Comparison of ENCODE assay signal across 24 cellular contexts in genomic region chr11:57571631-57572030, GRCh38. TPM values are rescaled to one million over a fixed set of nuclear protein-coding genes. Genes with fewer than 3 reads are reported as not detected.
DNase-seq lines count a peak whose midpoint lies in the region; ATAC-seq and TF ChIP-seq lines count a peak whose summit lies in the region.
"Had no signal": no experiment of that assay in that cellular context is flagged by ENCODE, and none has a peak within 500 bp of the region (broad histone marks: within the 10 kb centered on the region; RNA-seq: fewer than 3 reads in every experiment).

No MANE protein-coding gene starts in this region.

- DNase-seq in stimulated activated naive CD8-positive, alpha-beta T cell treated with anti-CD3 and anti-CD28 coated beads, Interleukin-15, amount 100 ng/mL, for 72 hours = no peak
- no peak for DNase-seq in stimulated activated naive CD8-positive, alpha-beta T cell treated with anti-CD3 and anti-CD28 coated beads, Interleukin-15, Interleukin-2, amounts not matched to agents 100 U/mL and 50 U/mL, for 24 hours
- DNase-seq in SKM-1 treated with dmso at 0.1 percent for 144 hours (lab: John Stamatoyannopoulos, UW; ENCODE audit: unreplicated experiment) = peak; percentile 71
- no peak for DNase-seq in stimulated activated naive B cell treated with anti-CD40 and anti-IgM and Interleukin-4, amounts not matched to agents 10 μg/mL and 1 μg/mL and 100 μg/mL, for 72 hours
- no peak for DNase-seq in Ammon's horn (ENCODE audit: low spot score)
- DNase-seq in hepatocyte (ENCODE audit: low spot score) = no peak
- DNase-seq: ACHN; activated CD4-positive, alpha-beta T cell treated with anti-CD3 and anti-CD28 coated beads for 1 hour; activated CD8-positive, alpha-beta memory T cell treated with anti-CD3 and anti-CD28 coated beads, Interleukin-2, amount 50 U/mL, for 48 hours; brain microvascular endothelial cell; COR-L47; dermis blood vessel endothelial cell; EL; erythroblast; NCI-H1105 treated with DMSO at 0.1 percent for 48 hours; NCI-H2171; NCI-H774; ovary; stimulated activated CD4-positive, alpha-beta T cell treated with anti-CD3 and anti-CD28 coated beads, Interleukin-2, amount 100 ng/mL, for 24 hours had no signal

- H3K4me3 Mint-ChIP-seq in stimulated activated naive CD8-positive, alpha-beta T cell treated with anti-CD3 and anti-CD28 coated beads, Interleukin-15, amount 100 ng/mL, for 72 hours = no peak overlapping the region
- H3K4me3 Mint-ChIP-seq in stimulated activated naive B cell treated with anti-CD40 and anti-IgM and Interleukin-4, amounts not matched to agents 10 μg/mL and 1 μg/mL and 100 μg/mL, for 72 hours = no peak overlapping the region
- H3K4me3 Mint-ChIP-seq: activated naive CD8-positive, alpha-beta T cell; T-helper 1 cell treated with Interleukin-12 subunit alpha and Interleukin-12 subunit beta and Interleukin-4 antibody, amounts not matched to agents 30 μg/mL and 1 μg/mL, for 36 hours had no signal

- H3K9me2 ChIP-seq in hepatocyte (replicated peaks; ENCODE audit: insufficient read depth) = no peaks in the 10 kb centered on the region

- H3K27me3 ChIP-seq in hepatocyte = no peaks in the 10 kb centered on the region
- H3K27me3 ChIP-seq: brain microvascular endothelial cell, ovary, suprapubic skin had no signal

- no peak overlapping the region for H3K4me2 ChIP-seq in hepatocyte

- H3K79me2 ChIP-seq in hepatocyte = peaks cover 5% of the 10 kb centered on the region

- peaks cover 0 to 4% of the 10 kb centered on the region in 2 donors for H3K36me3 Mint-ChIP-seq in stimulated activated naive B cell treated with anti-CD40 and anti-IgM and Interleukin-4, amounts not matched to agents 10 μg/mL and 1 μg/mL and 100 μg/mL, for 72 hours

- H3K27me3 Mint-ChIP-seq in stimulated activated naive CD8-positive, alpha-beta T cell treated with anti-CD3 and anti-CD28 coated beads, Interleukin-15, amount 100 ng/mL, for 72 hours = peaks cover 7% of the 10 kb centered on the region
- H3K27me3 Mint-ChIP-seq in stimulated activated naive B cell treated with anti-CD40 and anti-IgM and Interleukin-4, amounts not matched to agents 10 μg/mL and 1 μg/mL and 100 μg/mL, for 72 hours = peaks cover 0 to 10% of the 10 kb centered on the region in 2 donors

- WGBS in hepatocyte (ENCODE audit: low lambda C conversion rate, missing lambda C conversion rate) = 81% methylated on average over 2 of the region's 2 CpGs

- H2AFZ ChIP-seq in hepatocyte = no peak overlapping the region

- no peak for ATAC-seq in stimulated activated naive CD8-positive, alpha-beta T cell treated with anti-CD3 and anti-CD28 coated beads, Interleukin-15, amount 100 ng/mL, for 72 hours
- no peak for ATAC-seq in stimulated activated naive CD8-positive, alpha-beta T cell treated with anti-CD3 and anti-CD28 coated beads, Interleukin-15, Interleukin-2, amounts not matched to agents 100 U/mL and 50 U/mL, for 24 hours
- ATAC-seq in stimulated activated naive B cell treated with anti-CD40 and anti-IgM and Interleukin-4, amounts not matched to agents 10 μg/mL and 1 μg/mL and 100 μg/mL, for 72 hours (replicated peaks) = no peak

- no peaks in the 10 kb centered on the region for H3K36me3 ChIP-seq in hepatocyte (replicated peaks; ENCODE audit: insufficient read depth, low read depth)
- H3K36me3 ChIP-seq: brain microvascular endothelial cell, ovary, suprapubic skin had no signal

- H3K9me3 ChIP-seq in hepatocyte (ENCODE audit: low read depth) = no peaks in the 10 kb centered on the region
- H3K9me3 ChIP-seq: ovary, suprapubic skin had no signal

- no peaks in the 10 kb centered on the region for H4K20me1 ChIP-seq in hepatocyte (ENCODE audit: insufficient read depth, poor library complexity, severe bottlenecking)

- no peak for TF ChIP-seq CTCF in hepatocyte (IDR thresholded peaks at IDR 0.05; ENCODE audit: poor library complexity)

- no peak overlapping the region for H3K4me3 ChIP-seq in hepatocyte
- H3K4me3 ChIP-seq: ovary, suprapubic skin had no signal

- H3K27ac ChIP-seq in hepatocyte = no peak overlapping the region
- H3K27ac ChIP-seq: brain microvascular endothelial cell, ovary, suprapubic skin had no signal

- peaks cover 22% of the 10 kb centered on the region for H3K4me1 Mint-ChIP-seq in stimulated activated naive CD8-positive, alpha-beta T cell treated with anti-CD3 and anti-CD28 coated beads, Interleukin-15, amount 100 ng/mL, for 72 hours
- peaks cover 7 to 12% of the 10 kb centered on the region in 2 donors for H3K4me1 Mint-ChIP-seq in stimulated activated naive B cell treated with anti-CD40 and anti-IgM and Interleukin-4, amounts not matched to agents 10 μg/mL and 1 μg/mL and 100 μg/mL, for 72 hours

- no peaks in the 10 kb centered on the region for H3K9me3 Mint-ChIP-seq in stimulated activated naive CD8-positive, alpha-beta T cell treated with anti-CD3 and anti-CD28 coated beads, Interleukin-15, amount 100 ng/mL, for 72 hours
- no peaks in the 10 kb centered on the region for H3K9me3 Mint-ChIP-seq in stimulated activated naive B cell treated with anti-CD40 and anti-IgM and Interleukin-4, amounts not matched to agents 10 μg/mL and 1 μg/mL and 100 μg/mL, for 72 hours
- H3K9me3 Mint-ChIP-seq: T-helper 1 cell treated with Interleukin-12 subunit alpha and Interleukin-12 subunit beta and Interleukin-4 antibody, amounts not matched to agents 30 μg/mL and 1 μg/mL, for 36 hours had no signal

- H3K4me1 ChIP-seq in hepatocyte (ENCODE audit: insufficient read depth) = peaks cover 3% of the 10 kb centered on the region

- peak overlapping the region; percentile 19 to 85 for H3K27ac Mint-ChIP-seq in stimulated activated naive CD8-positive, alpha-beta T cell treated with anti-CD3 and anti-CD28 coated beads, Interleukin-15, amount 100 ng/mL, for 72 hours
- peak overlapping the region; percentile 33 for H3K27ac Mint-ChIP-seq in stimulated activated naive B cell treated with anti-CD40 and anti-IgM and Interleukin-4, amounts not matched to agents 10 μg/mL and 1 μg/mL and 100 μg/mL, for 72 hours
- H3K27ac Mint-ChIP-seq: T-helper 1 cell treated with Interleukin-12 subunit alpha and Interleukin-12 subunit beta and Interleukin-4 antibody, amounts not matched to agents 30 μg/mL and 1 μg/mL, for 36 hours had no signal

RNA-seq across cellular contexts. Expression of gene UBE2L6, which starts 4.2 kb away (rescaled TPM):
- 40.6 and 45.7 TPM in 2 replicates for total RNA-seq in hepatocyte
- 109 and 113 TPM in 2 replicates for polyA plus RNA-seq in hepatocyte

RNA-seq across cellular contexts. Expression of gene SERPING1, which starts 25.9 kb away (rescaled TPM):
- total RNA-seq in hepatocyte = 123 and 129 TPM in 2 replicates
- 445 and 476 TPM in 2 replicates for polyA plus RNA-seq in hepatocyte

RNA-seq across cellular contexts. Expression of gene SMTNL1, which starts 34.2 kb away (rescaled TPM):
- total RNA-seq in hepatocyte = not detected in 2 replicates
- polyA plus RNA-seq in hepatocyte = 0.19 TPM in 1 of 2 replicates, not detected in the other
- total RNA-seq: dermis blood vessel endothelial cell, glomerular endothelial cell, lower leg skin, ovary, suprapubic skin had no signal
- polyA plus RNA-seq: ovary had no signal

RNA-seq across cellular contexts. Expression of gene TIMM10, which starts 41.1 kb away (rescaled TPM):
- total RNA-seq in hepatocyte = 23.3 and 31.2 TPM in 2 replicates
- 84.0 and 99.4 TPM in 2 replicates for polyA plus RNA-seq in hepatocyte

RNA-seq across cellular contexts. Expression of gene SLC43A1, which starts 56.1 kb away (rescaled TPM):
- total RNA-seq in hepatocyte = 40.4 and 42.2 TPM in 2 replicates
- 23.4 and 39.5 TPM in 2 replicates for polyA plus RNA-seq in hepatocyte
